Comparison of ENCODE assay signal across 11 cellular contexts in the genomic region with DNA sequence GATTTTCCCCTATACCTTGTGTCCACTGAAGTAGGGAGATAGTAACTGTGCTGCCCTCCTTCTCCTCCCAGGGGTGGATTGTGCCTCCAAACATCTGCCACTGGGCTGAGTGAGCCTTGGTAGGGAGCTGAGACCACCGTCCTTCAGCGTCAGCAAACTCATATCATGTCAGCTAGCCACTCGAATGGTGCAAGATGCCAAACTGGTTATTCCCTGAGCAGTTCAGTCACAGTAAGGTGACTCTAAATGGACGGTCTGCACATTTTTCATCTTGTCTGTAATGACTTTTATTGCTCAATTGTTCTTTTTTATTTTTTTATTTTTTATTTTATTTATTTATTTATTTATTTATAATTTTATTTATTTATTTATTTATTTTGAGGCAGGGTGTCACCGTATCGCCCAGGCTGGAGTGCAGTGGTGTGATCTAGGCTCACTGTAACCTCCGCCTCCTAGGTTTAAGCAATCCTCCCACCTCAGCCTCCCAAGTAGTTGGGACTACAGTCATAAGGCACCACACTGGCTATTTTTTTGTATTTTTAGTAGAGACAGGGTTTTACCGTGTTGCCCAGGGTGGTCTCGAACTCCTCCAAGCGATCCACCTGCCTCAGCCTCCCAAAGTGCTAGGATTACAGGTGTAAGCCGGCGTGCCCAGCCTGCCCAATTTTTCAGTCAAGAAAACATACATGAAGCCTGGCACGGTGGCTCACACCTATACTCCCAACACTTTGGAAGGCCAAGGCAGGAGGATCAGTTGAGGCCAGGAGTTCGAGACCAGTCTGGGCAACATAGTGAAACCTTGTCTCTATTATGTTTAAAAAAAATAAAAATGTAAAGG. TPM values are rescaled to one million over a fixed set of nuclear protein-coding genes. Genes with fewer than 3 reads are reported as not detected.
DNase-seq lines count a peak whose midpoint lies in the region; ATAC-seq and TF ChIP-seq lines count a peak whose summit lies in the region.
"Had no signal": no experiment of that assay in that cellular context is flagged by ENCODE, and none has a peak within 500 bp of the region (broad histone marks: within the 10 kb centered on the region; RNA-seq: fewer than 3 reads in every experiment).

No MANE protein-coding gene starts in this region.

- POLR2A ChIA-PET in T-cell (lab: Charles Lee): no interaction called here

- intact Hi-C loops in sigmoid colon (cut with DNase I): no loop called here

- H3K4me3 ChIP-seq in DOHH2 (ENCODE audit: low read length) (peak overlapping the region; percentile 19; the same call in 1 of the 2 replicates), esophagus (ENCODE audit: low read depth in 1 of 2, low read length in 2 of 2) (no peak overlapping the region), sigmoid colon (no peak overlapping the region)
- H3K4me3 ChIP-seq: HAP-1 had no signal

- H3K36me3 Mint-ChIP-seq in T-cell: peaks cover 3% of the 10 kb centered on the region

- peaks cover 30% of the 10 kb centered on the region for H3F3A ChIP-seq in DOHH2 (ENCODE audit: control insufficient read depth, insufficient read depth)

- no peaks in the 10 kb centered on the region for H3K9me2 ChIP-seq in DOHH2 (replicated peaks; ENCODE audit: control insufficient read depth, low read length)

- ATAC-seq in T-cell (replicated peaks in 1 of 4) (no peak), GM21528 (IDR thresholded peaks at IDR 0.05; ENCODE audit: low FRiP score, unreplicated experiment) (no peak)

- 95 to 96% methylated on average over 14 of the region's 14 CpGs for WGBS in esophagus, 2 donors
- WGBS in sigmoid colon, 2 donors: 94 to 96% methylated on average over 14 of the region's 14 CpGs

- TF ChIP-seq CTCF in DOHH2 (IDR thresholded peaks at IDR 0.05; ENCODE audit: low read depth, low read length, poor library complexity, severe bottlenecking): no peak
- no peak for TF ChIP-seq CTCF in sigmoid colon (IDR thresholded peaks at IDR 0.05)

- H3K9me3 ChIP-seq in DOHH2 (ENCODE audit: control insufficient read depth, insufficient read depth, low read length): no peaks in the 10 kb centered on the region
- H3K9me3 ChIP-seq in esophagus (ENCODE audit: control insufficient read depth in 2 of 2, insufficient read depth in 1 of 2, low read depth in 1 of 2, low read length in 1 of 2): no peaks in the 10 kb centered on the region
- H3K9me3 ChIP-seq in sigmoid colon: no peaks in the 10 kb centered on the region
- H3K9me3 ChIP-seq: HAP-1 had no signal

- peak overlapping the region; percentile 57 for H3K4me2 ChIP-seq in DOHH2 (ENCODE audit: low read length)
- H3K4me2 ChIP-seq: KMS-11 had no signal

- H3K27me3 ChIP-seq in DOHH2 (ENCODE audit: control insufficient read depth, low read length) (no peaks in the 10 kb centered on the region), esophagus (ENCODE audit: control insufficient read depth in 1 of 2, insufficient read depth in 2 of 2, low read length in 2 of 2) (no peaks in the 10 kb centered on the region), sigmoid colon (no peaks in the 10 kb centered on the region)

- H3K27ac ChIP-seq in DOHH2 (ENCODE audit: low read depth, low read length): peak overlapping the region; percentile 48; the same call in 1 of the 2 replicates
- peak overlapping the region; percentile 82 to 93 for H3K27ac ChIP-seq in esophagus (ENCODE audit: low read depth in 2 of 2, low read length in 1 of 2)
- H3K27ac ChIP-seq in sigmoid colon: peak overlapping the region; percentile 66 to 86 (median 71)
- H3K27ac ChIP-seq: KMS-11 had no signal

- H3K36me3 ChIP-seq in DOHH2 (ENCODE audit: control insufficient read depth, low read length) (no peaks in the 10 kb centered on the region), esophagus (ENCODE audit: control insufficient read depth in 2 of 2, insufficient read depth in 2 of 2, low read length in 1 of 2) (no peaks in the 10 kb centered on the region), sigmoid colon (no peaks in the 10 kb centered on the region)
- H3K36me3 ChIP-seq: HAP-1 had no signal

- H3K79me2 ChIP-seq in DOHH2 (ENCODE audit: control insufficient read depth, low read length): no peaks in the 10 kb centered on the region

- peaks cover 39 to 48% (median 43%) of the 10 kb centered on the region in 3 donors for H3K4me1 Mint-ChIP-seq in T-cell

- TF ChIP-seq EP300 in sigmoid colon (IDR thresholded peaks at IDR 0.05): no peak

- no peaks in the 10 kb centered on the region for H3K9me3 Mint-ChIP-seq in T-cell

- peak overlapping the region; percentile 98 to 99 for H3K27ac Mint-ChIP-seq in T-cell

- no peak for DNase-seq in T-cell
- peak; percentile 59 for DNase-seq in sigmoid colon
- no peak for DNase-seq in NCI-H1105 (lab: John Stamatoyannopoulos, UW)
- no peak for DNase-seq in hypothalamus (lab: John Stamatoyannopoulos, UW)
- DNase-seq in stimulated activated CD4-positive, alpha-beta T cell treated with anti-CD3 and anti-CD28 coated beads, Interleukin-1b, Interleukin-23, amount 100 ng/mL, for 48 hours: no peak
- DNase-seq: SHP77 treated with DMSO at 0.1 percent for 48 hours had no signal

- H3K4me1 ChIP-seq in DOHH2 (ENCODE audit: control insufficient read depth, low read length) (peaks cover 40% of the 10 kb centered on the region), esophagus (ENCODE audit: control insufficient read depth in 2 of 2, insufficient read depth in 2 of 2, low read length in 1 of 2) (peaks cover 4 to 7% of the 10 kb centered on the region in 2 donors), sigmoid colon (peaks cover 0 to 18% (median 13%) of the 10 kb centered on the region in 4 donors)
- H3K4me1 ChIP-seq: HAP-1 had no signal

- CTCF ChIA-PET in T-cell (lab: Charles Lee): interaction anchor here in 1 of 2 donors (1.2 to 1.4 kb wide), 2 partner anchors 11 to 37 kb away, joined by 4 read pairs; no protein-coding TSS in a partner anchor

- H3K27me3 Mint-ChIP-seq in T-cell: no peaks in the 10 kb centered on the region

- TF ChIP-seq POLR2A in sigmoid colon (IDR thresholded peaks at IDR 0.05): no peak

- H3K4me3 Mint-ChIP-seq in T-cell: peak overlapping the region in 1 of 3 donors; percentile 86

- no peaks in the 10 kb centered on the region for H4K20me1 ChIP-seq in DOHH2 (ENCODE audit: control insufficient read depth, insufficient read depth, low read depth, low read length)

RNA-seq across cellular contexts. Expression of gene PCBP1, which starts 8.8 kb away (rescaled TPM):
- total RNA-seq in T-cell: 100 to 1,000 TPM; 303 to 431 (median 386) TPM
- polyA plus RNA-seq in esophagus: 100 to 1,000 TPM; 314 to 323 TPM
- total RNA-seq in sigmoid colon: 100 to 1,000 TPM; 178 to 186 (median 182) TPM
- 100 to 1,000 TPM; 269 to 311 (median 286) TPM for polyA plus RNA-seq in sigmoid colon
